1 cellular context compared by ENCODE assay signal in the genomic region with DNA sequence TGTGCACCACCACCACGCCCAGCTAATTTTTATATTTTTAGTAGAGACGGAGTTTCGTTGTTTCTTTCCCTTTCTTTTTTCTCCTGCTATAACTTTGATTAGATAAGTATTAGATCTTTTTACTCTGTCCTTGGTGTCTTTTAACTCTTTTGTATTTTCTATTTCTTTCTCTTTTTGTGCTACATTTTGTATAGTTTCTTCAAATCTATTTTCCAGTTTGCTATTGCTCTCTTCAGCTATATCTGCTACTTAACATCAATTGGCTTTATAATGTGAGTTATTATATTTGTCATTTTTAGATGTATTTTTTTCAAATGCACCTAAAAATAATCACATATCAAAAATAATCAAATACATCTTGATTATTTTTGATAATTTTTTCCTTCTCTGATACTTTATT.
A peak's percentile ranks its signal among the peaks of the same experiment; 100 is the strongest.
TF ChIP-seq lines count a peak whose summit lies in the region.

No MANE protein-coding gene starts in this region.

TF ChIP-seq in HepG2, 621 proteins besides CTCF, POLR2A, EP300 and RAD21:
- TF ChIP-seq ARID4A (CRISPR knock-in tag; IDR thresholded peaks at IDR 0.05; ENCODE audit: borderline replicate concordance) (no peak), ZBTB1 (CRISPR knock-in tag; IDR thresholded peaks at IDR 0.05; ENCODE audit: borderline replicate concordance) (no peak), NFKBIZ (CRISPR knock-in tag; IDR thresholded peaks at IDR 0.05) (no peak), ZFP82 (CRISPR knock-in tag; IDR thresholded peaks at IDR 0.05; ENCODE audit: borderline replicate concordance) (peak; percentile 58; the same call in 1 of the 2 replicates)
- TF ChIP-seq, protein P1, sequence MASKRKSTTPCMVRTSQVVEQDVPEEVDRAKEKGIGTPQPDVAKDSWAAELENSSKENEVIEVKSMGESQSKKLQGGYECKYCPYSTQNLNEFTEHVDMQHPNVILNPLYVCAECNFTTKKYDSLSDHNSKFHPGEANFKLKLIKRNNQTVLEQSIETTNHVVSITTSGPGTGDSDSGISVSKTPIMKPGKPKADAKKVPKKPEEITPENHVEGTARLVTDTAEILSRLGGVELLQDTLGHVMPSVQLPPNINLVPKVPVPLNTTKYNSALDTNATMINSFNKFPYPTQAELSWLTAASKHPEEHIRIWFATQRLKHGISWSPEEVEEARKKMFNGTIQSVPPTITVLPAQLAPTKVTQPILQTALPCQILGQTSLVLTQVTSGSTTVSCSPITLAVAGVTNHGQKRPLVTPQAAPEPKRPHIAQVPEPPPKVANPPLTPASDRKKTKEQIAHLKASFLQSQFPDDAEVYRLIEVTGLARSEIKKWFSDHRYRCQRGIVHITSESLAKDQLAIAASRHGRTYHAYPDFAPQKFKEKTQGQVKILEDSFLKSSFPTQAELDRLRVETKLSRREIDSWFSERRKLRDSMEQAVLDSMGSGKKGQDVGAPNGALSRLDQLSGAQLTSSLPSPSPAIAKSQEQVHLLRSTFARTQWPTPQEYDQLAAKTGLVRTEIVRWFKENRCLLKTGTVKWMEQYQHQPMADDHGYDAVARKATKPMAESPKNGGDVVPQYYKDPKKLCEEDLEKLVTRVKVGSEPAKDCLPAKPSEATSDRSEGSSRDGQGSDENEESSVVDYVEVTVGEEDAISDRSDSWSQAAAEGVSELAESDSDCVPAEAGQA (IDR thresholded peaks at IDR 0.05; ENCODE audit: low read depth): no peak
- TF ChIP-seq, protein P1 (CRISPR knock-in tag; IDR thresholded peaks at IDR 0.05; ENCODE audit: borderline replicate concordance): no peak
